Comparison of ENCODE assay signal across 12 cellular contexts in the genomic region with DNA sequence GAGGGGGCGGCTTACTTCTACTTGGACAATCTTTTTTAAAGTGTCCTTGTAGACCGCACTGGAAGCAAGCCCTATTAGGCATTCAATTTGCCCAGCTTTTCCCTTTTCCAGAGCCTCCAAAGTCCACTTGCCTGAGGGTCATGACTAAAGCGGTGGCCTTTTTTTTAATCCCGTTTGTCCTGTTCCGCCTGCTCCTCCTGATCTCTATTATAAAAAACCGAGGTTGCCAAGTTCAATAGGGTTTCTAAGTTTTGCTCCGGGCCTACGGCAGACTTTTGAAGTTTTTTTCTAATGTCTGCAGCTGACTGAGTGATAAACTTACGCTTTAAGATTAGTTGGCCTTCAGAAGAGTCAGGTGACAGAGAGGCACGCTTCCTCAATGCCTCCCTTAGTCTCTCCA. TPM values are rescaled to one million over a fixed set of nuclear protein-coding genes. Genes with fewer than 3 reads are reported as not detected.
"Had no signal": no experiment of that assay in that cellular context is flagged by ENCODE, and none has a peak within 500 bp of the region (broad histone marks: within the 10 kb centered on the region; RNA-seq: fewer than 3 reads in every experiment).

No MANE protein-coding gene starts in this region.

RNA-seq across cellular contexts. Expression of gene ERVW-1, which starts 3.8 kb away (rescaled TPM):
- total RNA-seq: activated B cell treated with CpG ODN at 0.5 μM for 24 hours; activated CD8-positive, alpha-beta T cell treated with anti-CD3 and anti-CD28 coated beads for 36 hours; activated T-cell treated with anti-CD3 and anti-CD28 coated beads, Interleukin-2, amount 50 U/mL, for 4 hours; activated T-helper 17 cell treated with anti-CD3 and anti-CD28 coated beads, Interleukin-2, amount 50 U/mL, for 72 hours; astrocyte; cardiac septum; cerebellum; esophagus squamous epithelium; fibroblast of lung; fibroblast of villous mesenchyme; frontal cortex; T-helper 2 cell treated with Interferon-gamma antibody and Interleukin-4, amounts not matched to agents 100 ng/mL and 5 ng/mL, for 36 hours had no signal
